Comparison of ENCODE assay signal across 8 cellular contexts in genomic region chr6:44000164-44000842, GRCh38.
DNase-seq lines count a peak whose midpoint lies in the region; ATAC-seq, FAIRE-seq and TF ChIP-seq lines count a peak whose summit lies in the region.

No MANE protein-coding gene starts in this region.

- POLR2A ChIA-PET in GM12878 (lab: Charles Lee), result interaction anchor here (0.5 to 7.1 kb wide), 19 partner anchors 9 to 384 kb away, joined by 3 to 74 read pairs (median 5); partner anchors contain the start of genes GTPBP2 and VEGFA

- H2AFZ ChIP-seq in GM12878 (ENCODE audit: control insufficient read depth, low read depth, low read length), result no peak overlapping the region; the same call in 1 of the 2 replicates

- no peaks in the 10 kb centered on the region for H4K20me1 ChIP-seq in GM12878 (ENCODE audit: control insufficient read depth, insufficient read depth)

- H3K27ac ChIP-seq in GM12878 (ENCODE audit: control insufficient read depth, insufficient read depth), result no peak overlapping the region

- WGBS in GM12878 (ENCODE audit: insufficient coverage, insufficient replicate concordance, low lambda C conversion rate, missing lambda C conversion rate), result 10% methylated on average over 13 of the region's 14 CpGs

- no peaks in the 10 kb centered on the region for H3K9me3 ChIP-seq in GM12878 (replicated peaks; ENCODE audit: control insufficient read depth, insufficient read depth, low read length)

- TF ChIP-seq CTCF in GM12878 (IDR thresholded peaks at IDR 0.05 in 2 of 3, conservative IDR thresholded peaks at IDR 0.05 in 1 of 3; ENCODE audit: control insufficient read depth in 2 of 3, extremely low read depth in 1 of 3, insufficient read depth in 1 of 3, low read depth in 3 of 3, low read length in 3 of 3), result no peak

- CTCF ChIA-PET in GM12878 (lab: Yijun Ruan, JAX), result interaction anchor here (0.6 to 7.3 kb wide), 20 partner anchors 9 to 285 kb away, joined by 3 to 70 read pairs (median 5); partner anchors contain the start of gene VEGFA

- no peaks in the 10 kb centered on the region; the same call in 1 of the 2 replicates for H3K79me2 ChIP-seq in GM12878 (ENCODE audit: control insufficient read depth, insufficient read depth, low read length)

- SMC1A ChIA-PET in GM12878 (lab: Charles Lee; ENCODE audit: uncharacterized antibody, unreplicated experiment), result interaction anchor here (0.5 to 6.5 kb wide), 16 partner anchors 9 to 275 kb away, joined by 3 to 33 read pairs (median 5); partner anchors contain the start of gene VEGFA

- H3K4me1 ChIP-seq in GM12878 (ENCODE audit: control insufficient read depth, insufficient read depth, low read length), result peaks cover 20% of the 10 kb centered on the region

- H3K4me3 ChIP-seq in GM12878, result peak overlapping the region; percentile 46; the same call in 1 of the 2 replicates

- TF ChIP-seq POLR2A in GM12878 (IDR thresholded peaks at IDR 0.05; ENCODE audit: low read depth, low read length), result peak; percentile 74

- intact Hi-C loops in GM12878 (cut with micrococcal nuclease; ENCODE audit: unreplicated experiment), result loop anchor here (1.0 to 5.0 kb wide), 6 partner anchors 23 to 333 kb away; no protein-coding TSS in a partner anchor

- RAD21 ChIA-PET in GM12878 (lab: Charles Lee; ENCODE audit: unreplicated experiment), result interaction anchor here (0.6 to 8.3 kb wide), 24 partner anchors 9 to 308 kb away, joined by 3 to 138 read pairs (median 4); partner anchors contain the start of gene VEGFA

- in situ Hi-C loops in GM12878 (cut with MboI), result loop anchor here (5.0 kb wide), 1 partner anchor 228 kb away; the partner anchor contains the start of gene VEGFA

- H3K9ac ChIP-seq in GM12878 (ENCODE audit: control insufficient read depth, insufficient read depth, low read length), result 0 out of 2 replicates have a peak overlapping the region, but pooled peaks have one; percentile 30

- ATAC-seq in GM19463 (IDR thresholded peaks at IDR 0.05; ENCODE audit: unreplicated experiment), result peak; percentile 60
- peak; percentile 68 for ATAC-seq in GM12878
- no peak for ATAC-seq in HG02763 (IDR thresholded peaks at IDR 0.05; ENCODE audit: unreplicated experiment)
- no peak for ATAC-seq in HG03354 (IDR thresholded peaks at IDR 0.05; ENCODE audit: poor library complexity, severe bottlenecking, unreplicated experiment)

- FAIRE-seq in GM12878 (lab: Jason Lieb, UNC), result no peak

- DNase-seq in COR-L47 (lab: John Stamatoyannopoulos, UW) (peak; percentile 83), NCI-H2107 treated with DMSO at 0.1 percent for 48 hours (lab: John Stamatoyannopoulos, UW; ENCODE audit: unreplicated experiment) (peak; percentile 90), GM12878 (ENCODE audit: low read depth, low spot score) (peak; percentile 84), AML-193 (lab: John Stamatoyannopoulos, UW) (no peak)
- peak; percentile 30 to 39 for DNase-seq in stimulated activated CD4-positive, alpha-beta T cell treated with anti-CD3 and anti-CD28 coated beads, Interleukin-15, amount 100 ng/mL, for 48 hours (ENCODE audit: low read depth in 2 of 2)

- no TSS peak for BruUV-seq in GM12878 (replicated peaks; lab: Mats Ljungman, UMichigan)

- TF ChIP-seq EP300 in GM12878 (IDR thresholded peaks at IDR 0.05; ENCODE audit: borderline replicate concordance in 1 of 2, control insufficient read depth in 1 of 2, low read depth in 2 of 2, low read length in 2 of 2), result peak; percentile 14 to 36; a peak in 2 of 4 replicates

- no peaks in the 10 kb centered on the region for H3K36me3 ChIP-seq in GM12878 (ENCODE audit: control insufficient read depth in 2 of 2, insufficient read depth in 2 of 2, low read length in 1 of 2)

- TF ChIP-seq RAD21 in GM12878 (IDR thresholded peaks at IDR 0.05; ENCODE audit: insufficient read depth, low read depth, low read length), result no peak

- peaks cover 0 to 4% of the 10 kb centered on the region in 2 experiments; a peak in 2 of 4 replicates for H3K27me3 ChIP-seq in GM12878 (replicated peaks in 1 of 2; ENCODE audit: control insufficient read depth in 2 of 2, insufficient read depth in 2 of 2, low read length in 1 of 2)

- H3K4me2 ChIP-seq in GM12878 (ENCODE audit: control insufficient read depth, insufficient read depth), result no peak overlapping the region

TF ChIP-seq in GM12878, 131 proteins besides CTCF, POLR2A, EP300 and RAD21 (continues in another document):
- TF ChIP-seq MTA2 (IDR thresholded peaks at IDR 0.05; ENCODE audit: low read depth) (peak; percentile 76), CREB1 (IDR thresholded peaks at IDR 0.05; ENCODE audit: low read depth) (peak; percentile 88), ZNF687 (IDR thresholded peaks at IDR 0.05) (peak; percentile 89), IKZF2 (IDR thresholded peaks at IDR 0.05) (peak; percentile 61 to 68; a peak in 2 of 4 replicates), CHD2 (IDR thresholded peaks at IDR 0.05; ENCODE audit: borderline replicate concordance, low read depth, low read length) (0 out of 2 replicates have a peak, but pooled peaks have one; percentile 14), E4F1 (IDR thresholded peaks at IDR 0.05; ENCODE audit: borderline replicate concordance, partially characterized antibody) (peak; percentile 89), NR2F1 (conservative IDR thresholded peaks at IDR 0.05) (peak; percentile 47; the same call in 1 of the 2 replicates), ZNF207 (IDR thresholded peaks at IDR 0.05; ENCODE audit: borderline replicate concordance) (no peak), SKIL (IDR thresholded peaks at IDR 0.05; ENCODE audit: low read depth, poor library complexity, severe bottlenecking) (peak; percentile 31)

Comparison
In these comparisons a context has a peak if more than half of its experiments do, and no peak if none do; other contexts are left out.
1. DNase-seq: peak in COR-L47 (single experiment), NCI-H2107 treated with DMSO at 0.1 percent for 48 hours (single experiment), GM12878 (single experiment) and stimulated activated CD4-positive, alpha-beta T cell treated with anti-CD3 and anti-CD28 coated beads, Interleukin-15, amount 100 ng/mL, for 48 hours (2 of 2); none in AML-193 (0 of 2).
2. ATAC-seq: peak in GM19463 (single experiment) and GM12878 (single experiment); none in HG02763 (single experiment) and HG03354 (single experiment).